Comparison of ENCODE assay signal across 8 cellular contexts in genomic region chr20:2451939-2452732, GRCh38. TPM values are rescaled to one million over a fixed set of nuclear protein-coding genes. Genes with fewer than 3 reads are reported as not detected.
DNase-seq lines count a peak whose midpoint lies in the region; ATAC-seq lines count a peak whose summit lies in the region.

No MANE protein-coding gene starts in this region.

- in situ Hi-C loops in G401 (cut with HindIII; ENCODE audit: low sequenced_read_pairs), result no loop called here

- peak; percentile 80 for ATAC-seq in Right ventricle myocardium superior (ENCODE audit: poor library complexity)
- no peak for ATAC-seq in GM18870 (IDR thresholded peaks at IDR 0.05; ENCODE audit: unreplicated experiment)
- no peak for ATAC-seq in HG02981 (IDR thresholded peaks at IDR 0.05; ENCODE audit: unreplicated experiment)

- intact Hi-C loops in Right ventricle myocardium superior (cut with DNase I), result loop anchor here (5.0 to 10.0 kb wide), 3 partner anchors 245 to 687 kb away; no protein-coding TSS in a partner anchor
- intact Hi-C loops in posterior vena cava (cut with DNase I), result no loop called here

- DNase-seq in G401 (ENCODE audit: low spot score) (peak; percentile 72), NAMALWA (ENCODE audit: low spot score) (peak; percentile 78), SKM-1 (lab: John Stamatoyannopoulos, UW; ENCODE audit: unreplicated experiment) (peak; percentile 44), Right ventricle myocardium superior (peak; percentile 73), posterior vena cava (ENCODE audit: low spot score) (peak; percentile 88)
- DNase-seq in activated naive CD4-positive, alpha-beta T cell treated with anti-CD3 and anti-CD28 coated beads, Interleukin-2, amount 50 U/mL, for 16 hours, result peak; percentile 68

RNA-seq across cellular contexts. Expression of gene SNRPB, which starts 18.5 kb away (rescaled TPM):
- total RNA-seq in G401 (2014; rRNA removed; shearing (Covaris generic)), result 1,009 and 1,118 TPM in 2 replicates
- total RNA-seq in Right ventricle myocardium superior (49.9 TPM), posterior vena cava (100 to 1,000 TPM in 1 of 2 donors, 10 to 100 TPM in 1; 68.4 to 111 TPM)

RNA-seq across cellular contexts. Expression of gene ZNF343, which starts 56.6 kb away (rescaled TPM):
- total RNA-seq in G401 (2014; rRNA removed; shearing (Covaris generic)), result 7.6 and 11.3 TPM in 2 replicates
- total RNA-seq in Right ventricle myocardium superior (5.5 TPM), posterior vena cava (10 to 100 TPM in 1 of 2 donors, 1 to 10 TPM in 1; 9.5 to 10.0 TPM)
